Comparison of ENCODE assay signal across 1 cellular context in the genomic region with DNA sequence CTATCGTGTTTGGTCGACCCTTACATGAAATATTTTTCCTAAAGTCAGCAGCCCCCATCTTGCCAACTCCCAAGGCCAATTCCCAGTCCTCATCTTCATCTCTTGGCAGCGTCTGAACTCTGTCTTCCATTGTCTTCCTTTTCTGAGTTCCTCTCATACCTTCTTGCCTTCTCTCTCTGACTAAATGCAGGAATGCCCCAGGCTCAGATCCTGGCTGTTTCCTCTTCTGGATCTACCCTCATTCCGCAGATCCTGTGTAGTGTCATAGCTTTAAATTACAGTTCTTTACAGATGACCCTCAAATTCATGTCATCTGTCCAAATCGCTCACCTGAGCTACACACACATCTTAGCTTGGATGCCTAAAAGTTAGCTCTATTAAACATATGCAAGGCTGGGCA.
TF ChIP-seq lines count a peak whose summit lies in the region.

No MANE protein-coding gene starts in this region.

TF ChIP-seq in WTC11, 78 proteins besides CTCF, POLR2A, EP300 and RAD21 (continued from another document):
- TF ChIP-seq, protein P1, sequence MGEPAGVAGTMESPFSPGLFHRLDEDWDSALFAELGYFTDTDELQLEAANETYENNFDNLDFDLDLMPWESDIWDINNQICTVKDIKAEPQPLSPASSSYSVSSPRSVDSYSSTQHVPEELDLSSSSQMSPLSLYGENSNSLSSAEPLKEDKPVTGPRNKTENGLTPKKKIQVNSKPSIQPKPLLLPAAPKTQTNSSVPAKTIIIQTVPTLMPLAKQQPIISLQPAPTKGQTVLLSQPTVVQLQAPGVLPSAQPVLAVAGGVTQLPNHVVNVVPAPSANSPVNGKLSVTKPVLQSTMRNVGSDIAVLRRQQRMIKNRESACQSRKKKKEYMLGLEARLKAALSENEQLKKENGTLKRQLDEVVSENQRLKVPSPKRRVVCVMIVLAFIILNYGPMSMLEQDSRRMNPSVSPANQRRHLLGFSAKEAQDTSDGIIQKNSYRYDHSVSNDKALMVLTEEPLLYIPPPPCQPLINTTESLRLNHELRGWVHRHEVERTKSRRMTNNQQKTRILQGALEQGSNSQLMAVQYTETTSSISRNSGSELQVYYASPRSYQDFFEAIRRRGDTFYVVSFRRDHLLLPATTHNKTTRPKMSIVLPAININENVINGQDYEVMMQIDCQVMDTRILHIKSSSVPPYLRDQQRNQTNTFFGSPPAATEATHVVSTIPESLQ (CRISPR knock-in tag; IDR thresholded peaks at IDR 0.05): no peak
- TF ChIP-seq NFE2L1 (CRISPR knock-in tag; IDR thresholded peaks at IDR 0.05): no peak
- TF ChIP-seq, protein P2, sequence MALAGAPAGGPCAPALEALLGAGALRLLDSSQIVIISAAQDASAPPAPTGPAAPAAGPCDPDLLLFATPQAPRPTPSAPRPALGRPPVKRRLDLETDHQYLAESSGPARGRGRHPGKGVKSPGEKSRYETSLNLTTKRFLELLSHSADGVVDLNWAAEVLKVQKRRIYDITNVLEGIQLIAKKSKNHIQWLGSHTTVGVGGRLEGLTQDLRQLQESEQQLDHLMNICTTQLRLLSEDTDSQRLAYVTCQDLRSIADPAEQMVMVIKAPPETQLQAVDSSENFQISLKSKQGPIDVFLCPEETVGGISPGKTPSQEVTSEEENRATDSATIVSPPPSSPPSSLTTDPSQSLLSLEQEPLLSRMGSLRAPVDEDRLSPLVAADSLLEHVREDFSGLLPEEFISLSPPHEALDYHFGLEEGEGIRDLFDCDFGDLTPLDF (CRISPR knock-in tag; IDR thresholded peaks at IDR 0.05): no peak
- no peak for TF ChIP-seq ATF1 (CRISPR knock-in tag; IDR thresholded peaks at IDR 0.05)
TF ChIP-seq in WTC11: peak in this region for 0.
